ENCODE assay signal across 25 cellular contexts in genomic region chr2:191929288-191929687, GRCh38.
"Had no signal": no experiment of that assay in that cellular context is flagged by ENCODE, and none has a peak within 500 bp of the region (broad histone marks: within the 10 kb centered on the region; RNA-seq: fewer than 3 reads in every experiment).

No MANE protein-coding gene starts in this region.

- H3K79me2 ChIP-seq: hepatocyte had no signal

- H3K9me3 ChIP-seq: esophagus squamous epithelium, neutrophil, psoas muscle, stomach, thoracic aorta, transverse colon had no signal

- DNase-seq: central memory CD4-positive, alpha-beta T cell; effector CD4-positive, alpha-beta T cell; endodermal cell; esophagus squamous epithelium; foreskin keratinocyte; head of caudate nucleus; kidney; left cardiac atrium; left ventricle myocardium superior; mesendoderm; naive thymus-derived CD4-positive, alpha-beta T cell; nephron progenitor cell; psoas muscle; small intestine; stimulated activated CD4-positive, alpha-beta T cell treated with anti-CD3 and anti-CD28 coated beads, Interleukin-12 subunit alpha, Interleukin-12 subunit beta, amount 100 ng/mL, for 4 hours; stimulated activated naive CD4-positive, alpha-beta T cell; stomach; substantia nigra; transverse colon had no signal

- H3K4me3 ChIP-seq: esophagus squamous epithelium, hepatocyte, lung, psoas muscle, stomach, thoracic aorta, transverse colon had no signal

- FAIRE-seq: kidney, small intestine had no signal

- H3K27me3 ChIP-seq: esophagus squamous epithelium, foreskin keratinocyte, hepatocyte, neutrophil, stomach, transverse colon had no signal

- H3K4me2 ChIP-seq: hepatocyte had no signal

- H3K27ac Mint-ChIP-seq: dendritic cell treated with granulocyte-macrophage colony-stimulating factor and Interleukin-4, amounts not matched to agents 40 ng/mL and 50 ng/mL, for 4 days; endodermal cell; naive thymus-derived CD4-positive, alpha-beta T cell; nephron progenitor cell had no signal

- H3K27ac ChIP-seq: epithelial cell of prostate, esophagus squamous epithelium, foreskin keratinocyte, hepatocyte, neutrophil, psoas muscle, stomach, thoracic aorta, transverse colon had no signal

- H3K27me3 Mint-ChIP-seq: dendritic cell treated with granulocyte-macrophage colony-stimulating factor and Interleukin-4, amounts not matched to agents 40 ng/mL and 50 ng/mL, for 4 days had no signal

- H3K4me1 ChIP-seq: foreskin keratinocyte, psoas muscle had no signal

- H3K36me3 Mint-ChIP-seq: naive thymus-derived CD4-positive, alpha-beta T cell had no signal

- H3K4me3 Mint-ChIP-seq: dendritic cell treated with granulocyte-macrophage colony-stimulating factor and Interleukin-4, amounts not matched to agents 40 ng/mL and 50 ng/mL, for 4 days; endodermal cell; naive thymus-derived CD4-positive, alpha-beta T cell; nephron progenitor cell had no signal

- H2AFZ ChIP-seq: hepatocyte had no signal

- H3K9me3 Mint-ChIP-seq: dendritic cell treated with granulocyte-macrophage colony-stimulating factor and Interleukin-4, amounts not matched to agents 40 ng/mL and 50 ng/mL, for 4 days; endodermal cell; naive thymus-derived CD4-positive, alpha-beta T cell; nephron progenitor cell had no signal

- H3K36me3 ChIP-seq: esophagus squamous epithelium, neutrophil, stomach, thoracic aorta, transverse colon had no signal
